Comparison of ENCODE assay signal across 13 cellular contexts in genomic region chr14:21026988-21027315, GRCh38. TPM values are rescaled to one million over a fixed set of nuclear protein-coding genes. Genes with fewer than 3 reads are reported as not detected.
DNase-seq lines count a peak whose midpoint lies in the region; ATAC-seq and TF ChIP-seq lines count a peak whose summit lies in the region.
"Had no signal": no experiment of that assay in that cellular context is flagged by ENCODE, and none has a peak within 500 bp of the region (broad histone marks: within the 10 kb centered on the region; RNA-seq: fewer than 3 reads in every experiment).

No MANE protein-coding gene starts in this region.

- TF ChIP-seq EP300 in gastroesophageal sphincter (IDR thresholded peaks at IDR 0.05) (no peak), upper lobe of left lung (IDR thresholded peaks at IDR 0.05) (no peak)

- H3K4me3 Mint-ChIP-seq in activated T-cell treated with anti-CD3 and anti-CD28 coated beads, Interleukin-2, amount 50 U/mL, for 4 hours, result peak overlapping the region; percentile 7
- peak overlapping the region; percentile 54 for H3K4me3 Mint-ChIP-seq in neural progenitor cell
- H3K4me3 Mint-ChIP-seq in activated T-cell treated with anti-CD3 and anti-CD28 coated beads, Interleukin-2, amount 50 U/mL, for 72 hours, result no peak overlapping the region

- H3K4me1 ChIP-seq in gastroesophageal sphincter (peaks cover 0 to 46% (median 17%) of the 10 kb centered on the region in 3 donors), neural progenitor cell (peaks cover 10% of the 10 kb centered on the region), upper lobe of left lung (peaks cover 29 to 36% (median 30%) of the 10 kb centered on the region in 4 donors)

- TF ChIP-seq POLR2A in gastroesophageal sphincter (IDR thresholded peaks at IDR 0.05) (no peak), upper lobe of left lung (IDR thresholded peaks at IDR 0.05) (no peak)

- H3K4me3 ChIP-seq in gastroesophageal sphincter (no peak overlapping the region), neural progenitor cell (no peak overlapping the region), upper lobe of left lung (no peak overlapping the region)

- H3K9me3 Mint-ChIP-seq in activated T-cell treated with anti-CD3 and anti-CD28 coated beads, Interleukin-2, amount 50 U/mL, for 4 hours, result no peaks in the 10 kb centered on the region
- H3K9me3 Mint-ChIP-seq in neural progenitor cell, result peaks cover 2% of the 10 kb centered on the region
- no peaks in the 10 kb centered on the region for H3K9me3 Mint-ChIP-seq in activated T-cell treated with anti-CD3 and anti-CD28 coated beads, Interleukin-2, amount 50 U/mL, for 72 hours
- H3K9me3 Mint-ChIP-seq: activated naive CD8-positive, alpha-beta T cell treated with anti-CD3 and anti-CD28 coated beads, Interleukin-2, amount 10 ng/mL, durations not matched to agents 7 days and 5 days had no signal

- H3K27me3 ChIP-seq in gastroesophageal sphincter (no peaks in the 10 kb centered on the region), neural progenitor cell (peaks cover 69% of the 10 kb centered on the region), upper lobe of left lung (peaks cover 0 to 8% (median 1%) of the 10 kb centered on the region in 4 donors)

- no peak overlapping the region for H3K4me2 ChIP-seq in neural progenitor cell

- no peaks in the 10 kb centered on the region for H4K20me1 ChIP-seq in neural progenitor cell (ENCODE audit: low read depth)

- H3K36me3 Mint-ChIP-seq in activated T-cell treated with anti-CD3 and anti-CD28 coated beads, Interleukin-2, amount 50 U/mL, for 4 hours (ENCODE audit: insufficient read depth), result no peaks in the 10 kb centered on the region
- H3K36me3 Mint-ChIP-seq in neural progenitor cell, result peaks cover 2% of the 10 kb centered on the region
- no peaks in the 10 kb centered on the region for H3K36me3 Mint-ChIP-seq in activated T-cell treated with anti-CD3 and anti-CD28 coated beads, Interleukin-2, amount 50 U/mL, for 72 hours (ENCODE audit: insufficient read depth in 2 of 2)
- H3K36me3 Mint-ChIP-seq: activated naive CD8-positive, alpha-beta T cell treated with anti-CD3 and anti-CD28 coated beads, Interleukin-2, amount 10 ng/mL, durations not matched to agents 7 days and 5 days had no signal

- WGBS in gastroesophageal sphincter (ENCODE audit: low coverage in 1 of 2), 2 donors, result 42% methylated on average over 3 of the region's 3 CpGs; no CpG with 5 or more reads in 1 of the 2 donors
- WGBS in upper lobe of left lung, 2 donors, result 64 to 68% methylated on average over 3 of the region's 3 CpGs

- H3F3A ChIP-seq in neural progenitor cell (ENCODE audit: low read depth), result no peaks in the 10 kb centered on the region

- H3K27ac Mint-ChIP-seq in neural progenitor cell, result no peak overlapping the region
- no peak overlapping the region for H3K27ac Mint-ChIP-seq in activated T-cell treated with anti-CD3 and anti-CD28 coated beads, Interleukin-2, amount 50 U/mL, for 72 hours
- H3K27ac Mint-ChIP-seq: activated naive CD8-positive, alpha-beta T cell treated with anti-CD3 and anti-CD28 coated beads, Interleukin-2, amount 10 ng/mL, durations not matched to agents 7 days and 5 days had no signal

- H3K36me3 ChIP-seq in gastroesophageal sphincter (peaks cover 0 to 5% of the 10 kb centered on the region in 2 donors), neural progenitor cell (no peaks in the 10 kb centered on the region), upper lobe of left lung (peaks cover 0 to under 1% (median 0%) of the 10 kb centered on the region in 4 donors)

- peaks cover 19% of the 10 kb centered on the region for H3K4me1 Mint-ChIP-seq in activated T-cell treated with anti-CD3 and anti-CD28 coated beads, Interleukin-2, amount 50 U/mL, for 4 hours (ENCODE audit: low read depth)
- peaks cover 15% of the 10 kb centered on the region for H3K4me1 Mint-ChIP-seq in neural progenitor cell
- H3K4me1 Mint-ChIP-seq in activated T-cell treated with anti-CD3 and anti-CD28 coated beads, Interleukin-2, amount 50 U/mL, for 72 hours (ENCODE audit: low read depth), result peaks cover 10% of the 10 kb centered on the region

- H3K27me3 Mint-ChIP-seq in activated T-cell treated with anti-CD3 and anti-CD28 coated beads, Interleukin-2, amount 50 U/mL, for 4 hours (ENCODE audit: low read depth), result no peaks in the 10 kb centered on the region
- H3K27me3 Mint-ChIP-seq in neural progenitor cell (ENCODE audit: insufficient read depth, low read depth), result peaks cover 13% of the 10 kb centered on the region
- H3K27me3 Mint-ChIP-seq in activated T-cell treated with anti-CD3 and anti-CD28 coated beads, Interleukin-2, amount 50 U/mL, for 72 hours (ENCODE audit: low read depth), result peaks cover 19% of the 10 kb centered on the region

- DNase-seq in activated T-cell treated with anti-CD3 and anti-CD28 coated beads, Interleukin-2, amount 50 U/mL, for 4 hours, result no peak
- no peak for DNase-seq in activated T-cell treated with anti-CD3 and anti-CD28 coated beads, Interleukin-2, amount 50 U/mL, for 48 hours
- no peak for DNase-seq in neural progenitor cell (ENCODE audit: low spot score)
- no peak for DNase-seq in upper lobe of left lung
- no peak for DNase-seq in GM19238 (ENCODE audit: insufficient read length, low spot score)
- DNase-seq in DMS153 (lab: John Stamatoyannopoulos, UW), result no peak
- no peak for DNase-seq in activated T-cell treated with anti-CD3 and anti-CD28 coated beads, Interleukin-2, amount 50 U/mL, for 72 hours
- DNase-seq: activated naive CD8-positive, alpha-beta T cell treated with anti-CD3 and anti-CD28 coated beads, Interleukin-2, amount 10 ng/mL, durations not matched to agents 7 days and 5 days; DMS 273 treated with DMSO at 0.1 percent for 48 hours; Karpas-422; T-helper 2 cell had no signal

- H3K79me2 ChIP-seq in neural progenitor cell (ENCODE audit: low read depth), result no peaks in the 10 kb centered on the region

- H3K9ac ChIP-seq in neural progenitor cell, result no peak overlapping the region

- no peak for TF ChIP-seq CTCF in gastroesophageal sphincter (IDR thresholded peaks at IDR 0.05)
- TF ChIP-seq CTCF in neural progenitor cell (IDR thresholded peaks at IDR 0.05), result no peak
- TF ChIP-seq CTCF in upper lobe of left lung (IDR thresholded peaks at IDR 0.05), result no peak

- H3K9me3 ChIP-seq in gastroesophageal sphincter, result no peaks in the 10 kb centered on the region
- no peaks in the 10 kb centered on the region for H3K9me3 ChIP-seq in neural progenitor cell (ENCODE audit: low read depth)
- no peaks in the 10 kb centered on the region for H3K9me3 ChIP-seq in upper lobe of left lung

- H3K27ac ChIP-seq in gastroesophageal sphincter (peak overlapping the region in 3 of 4 donors; percentile 91 to 95 (median 94)), neural progenitor cell (no peak overlapping the region), upper lobe of left lung (peak overlapping the region; percentile 80 to 93 (median 88))
- H3K27ac ChIP-seq: 22Rv1 had no signal

- no peak overlapping the region for H2AFZ ChIP-seq in neural progenitor cell (replicated peaks)

- ATAC-seq in activated T-cell treated with anti-CD3 and anti-CD28 coated beads, Interleukin-2, amount 50 U/mL, for 4 hours, result no peak
- ATAC-seq in gastroesophageal sphincter (no peak), upper lobe of left lung (ENCODE audit: low FRiP score in 2 of 2) (no peak)
- no peak for ATAC-seq in activated T-cell treated with anti-CD3 and anti-CD28 coated beads, Interleukin-2, amount 50 U/mL, for 72 hours (replicated peaks in 1 of 2)

RNA-seq across cellular contexts. Expression of gene NDRG2, which starts 2.1 kb away (rescaled TPM):
- 1 to 10 TPM; 2.8 to 5.3 (median 3.5) TPM for total RNA-seq in activated T-cell treated with anti-CD3 and anti-CD28 coated beads, Interleukin-2, amount 50 U/mL, for 4 hours
- total RNA-seq in gastroesophageal sphincter (100 to 1,000 TPM; 155 to 259 (median 187) TPM), neural progenitor cell (ENCODE audit: low replicate concordance) (1.3 and 2.0 TPM in 2 replicates), upper lobe of left lung (100 to 1,000 TPM in 2 of 6 donors, 10 to 100 TPM in 4; 69.7 to 280 (median 90.8) TPM)
- 1 to 10 TPM; 4.0 to 6.3 TPM for total RNA-seq in activated T-cell treated with anti-CD3 and anti-CD28 coated beads, Interleukin-2, amount 50 U/mL, for 72 hours

RNA-seq across cellular contexts. Expression of gene TPPP2, which starts 3.1 kb away (rescaled TPM):
- not detected for total RNA-seq in activated T-cell treated with anti-CD3 and anti-CD28 coated beads, Interleukin-2, amount 50 U/mL, for 4 hours
- total RNA-seq in gastroesophageal sphincter (not detected), neural progenitor cell (ENCODE audit: low replicate concordance) (not detected in 2 replicates), upper lobe of left lung (not detected)
- total RNA-seq in activated T-cell treated with anti-CD3 and anti-CD28 coated beads, Interleukin-2, amount 50 U/mL, for 72 hours, result not detected
- total RNA-seq: activated naive CD8-positive, alpha-beta T cell treated with anti-CD3 and anti-CD28 coated beads, Interleukin-2, amount 10 ng/mL, durations not matched to agents 7 days and 5 days had no signal

RNA-seq across cellular contexts. Expression of gene RNASE13, which starts 7.7 kb away (rescaled TPM):
- not detected for total RNA-seq in activated T-cell treated with anti-CD3 and anti-CD28 coated beads, Interleukin-2, amount 50 U/mL, for 4 hours
- not detected for total RNA-seq in gastroesophageal sphincter
- 0.12 TPM in 1 of 2 replicates, not detected in the other for total RNA-seq in neural progenitor cell (ENCODE audit: low replicate concordance)
- total RNA-seq in upper lobe of left lung, result not detected
- total RNA-seq in activated T-cell treated with anti-CD3 and anti-CD28 coated beads, Interleukin-2, amount 50 U/mL, for 72 hours, result not detected
- total RNA-seq: activated naive CD8-positive, alpha-beta T cell treated with anti-CD3 and anti-CD28 coated beads, Interleukin-2, amount 10 ng/mL, durations not matched to agents 7 days and 5 days had no signal

RNA-seq across cellular contexts. Expression of gene RNASE7, which starts 15.2 kb away (rescaled TPM):
- not detected for total RNA-seq in activated T-cell treated with anti-CD3 and anti-CD28 coated beads, Interleukin-2, amount 50 U/mL, for 4 hours
- under 1 TPM in 1 of 4 donors, not detected in 3; 0.23 TPM for total RNA-seq in gastroesophageal sphincter
- not detected in 2 replicates for total RNA-seq in neural progenitor cell (ENCODE audit: low replicate concordance)
- not detected for total RNA-seq in upper lobe of left lung
- total RNA-seq in activated T-cell treated with anti-CD3 and anti-CD28 coated beads, Interleukin-2, amount 50 U/mL, for 72 hours, result not detected
- total RNA-seq: activated naive CD8-positive, alpha-beta T cell treated with anti-CD3 and anti-CD28 coated beads, Interleukin-2, amount 10 ng/mL, durations not matched to agents 7 days and 5 days had no signal

RNA-seq across cellular contexts. Expression of gene SLC39A2, which starts 27.9 kb away (rescaled TPM):
- total RNA-seq in activated T-cell treated with anti-CD3 and anti-CD28 coated beads, Interleukin-2, amount 50 U/mL, for 4 hours, result under 1 TPM in 1 of 3 donors, not detected in 2; 0.53 TPM
- total RNA-seq in gastroesophageal sphincter (under 1 TPM in 1 of 4 donors, not detected in 3; 0.59 TPM), neural progenitor cell (ENCODE audit: low replicate concordance) (not detected in 2 replicates), upper lobe of left lung (under 1 TPM in 1 of 6 donors, not detected in 5; 0.30 TPM)
- under 1 TPM; 0.58 to 0.96 TPM for total RNA-seq in activated T-cell treated with anti-CD3 and anti-CD28 coated beads, Interleukin-2, amount 50 U/mL, for 72 hours

Comparison
In these comparisons a context has a peak if more than half of its experiments do, and no peak if none do; other contexts are left out.
1. H3K4me3 Mint-ChIP-seq: peak in activated T-cell treated with anti-CD3 and anti-CD28 coated beads, Interleukin-2, amount 50 U/mL, for 4 hours (single experiment) and neural progenitor cell (single experiment); none in activated T-cell treated with anti-CD3 and anti-CD28 coated beads, Interleukin-2, amount 50 U/mL, for 72 hours (0 of 2).
2. RNA of gene NDRG2, which starts 2.1 kb away (total RNA-seq): 155 to 259 TPM in gastroesophageal sphincter and 69.7 to 280 TPM in upper lobe of left lung; 4.0 to 6.3 TPM in activated T-cell treated with anti-CD3 and anti-CD28 coated beads, Interleukin-2, amount 50 U/mL, for 72 hours, 2.8 to 5.3 TPM in activated T-cell treated with anti-CD3 and anti-CD28 coated beads, Interleukin-2, amount 50 U/mL, for 4 hours and 1.3 to 2.0 TPM in neural progenitor cell; every median in the first group is over 4 times any median in the second.